ENCODE assay signal across 15 cellular contexts in the genomic region with DNA sequence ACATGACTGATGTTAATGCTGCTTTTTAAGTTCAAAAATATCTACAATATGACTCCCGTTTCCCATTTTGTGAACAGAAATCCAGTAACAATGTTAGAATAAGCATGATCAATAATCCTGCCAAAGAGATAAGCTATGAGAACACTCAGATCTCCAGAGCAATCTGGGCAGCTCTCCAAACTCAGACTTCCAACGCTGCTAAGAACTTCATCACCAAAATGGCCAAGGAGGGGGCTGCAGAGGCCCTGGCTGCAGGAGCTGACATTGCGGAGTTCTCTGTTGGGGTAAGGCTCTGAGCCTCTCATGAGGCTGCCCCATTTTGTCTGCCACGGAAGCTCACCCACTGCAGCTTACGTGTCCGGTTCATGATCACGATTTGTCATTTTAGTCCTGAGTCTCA.
DNase-seq lines count a peak whose midpoint lies in the region; ATAC-seq and TF ChIP-seq lines count a peak whose summit lies in the region.
"Had no signal": no experiment of that assay in that cellular context is flagged by ENCODE, and none has a peak within 500 bp of the region (broad histone marks: within the 10 kb centered on the region; RNA-seq: fewer than 3 reads in every experiment).

No MANE protein-coding gene starts in this region.

- H3K27me3 Mint-ChIP-seq in activated naive CD4-positive, alpha-beta T cell treated with anti-CD3 and anti-CD28 coated beads, Interleukin-2, amount 10 ng/mL, durations not matched to agents 7 days and 5 days, result no peaks in the 10 kb centered on the region
- H3K27me3 Mint-ChIP-seq: CD4-positive, CD25-positive, alpha-beta regulatory T cell had no signal

- CTCF ChIA-PET in activated naive CD4-positive, alpha-beta T cell treated with anti-CD3 and anti-CD28 coated beads, Interleukin-2, amount 10 ng/mL, durations not matched to agents 7 days and 5 days (lab: Charles Lee), result interaction anchor here (0.7 kb wide), 1 partner anchor 53 kb away, joined by 7 read pairs; no protein-coding TSS in a partner anchor

- 39 to 45% (median 41%) methylated on average over 7 of the region's 7 CpGs for WGBS in adrenal gland, 4 donors

- H3K36me3 Mint-ChIP-seq in activated naive CD4-positive, alpha-beta T cell treated with anti-CD3 and anti-CD28 coated beads, Interleukin-2, amount 10 ng/mL, durations not matched to agents 7 days and 5 days, result peaks cover 43% of the 10 kb centered on the region

- H3K4me1 ChIP-seq in adrenal gland (replicated peaks in 1 of 2), result peaks cover 12 to 14% of the 10 kb centered on the region in 2 donors

- no peak for TF ChIP-seq CTCF in adrenal gland (IDR thresholded peaks at IDR 0.05)

- intact Hi-C loops in adrenal gland (cut with DNase I), result no loop called here

- peak overlapping the region; percentile 22 for H3K27ac Mint-ChIP-seq in activated naive CD4-positive, alpha-beta T cell treated with anti-CD3 and anti-CD28 coated beads, Interleukin-2, amount 10 ng/mL, durations not matched to agents 7 days and 5 days
- H3K27ac Mint-ChIP-seq: CD4-positive, CD25-positive, alpha-beta regulatory T cell; H9 had no signal

- peaks cover 0 to 38% of the 10 kb centered on the region in 2 donors for H3K36me3 ChIP-seq in adrenal gland (replicated peaks in 1 of 2)

- H3K27me3 ChIP-seq in adrenal gland, result no peaks in the 10 kb centered on the region
- H3K27me3 ChIP-seq: BLaER1 treated with 17β-estradiol and CSF1 and Interleukin-3, amounts not matched to agents 10 nM and 100 nM had no signal

- no peak for ATAC-seq in HG02970 (IDR thresholded peaks at IDR 0.05; ENCODE audit: low FRiP score, unreplicated experiment)

- no peak overlapping the region for H3K4me3 ChIP-seq in adrenal gland
- H3K4me3 ChIP-seq: BLaER1 treated with 17β-estradiol and CSF1 and Interleukin-3, amounts not matched to agents 10 nM and 100 nM had no signal

- no peak overlapping the region for H3K4me3 Mint-ChIP-seq in activated naive CD4-positive, alpha-beta T cell treated with anti-CD3 and anti-CD28 coated beads, Interleukin-2, amount 10 ng/mL, durations not matched to agents 7 days and 5 days
- H3K4me3 Mint-ChIP-seq: CD4-positive, CD25-positive, alpha-beta regulatory T cell; H9 had no signal

- DNase-seq in activated naive CD4-positive, alpha-beta T cell treated with anti-CD3 and anti-CD28 coated beads, Interleukin-2, amount 10 ng/mL, durations not matched to agents 7 days and 5 days, result no peak
- DNase-seq in activated naive CD4-positive, alpha-beta T cell treated with Interleukin-2 at 50 U/mL for 16 hours, result no peak
- peak; percentile 41 to 87 (median 81) for DNase-seq in adrenal gland
- DNase-seq in mucosa of gallbladder (ENCODE audit: low spot score), result peak; percentile 16
- DNase-seq in kidney tubule cell (ENCODE audit: low spot score), result no peak
- no peak for DNase-seq in cerebellum (ENCODE audit: low spot score)
- DNase-seq: 8988T; AML-193; CD4-positive, CD25-positive, alpha-beta regulatory T cell; DMS 273 treated with DMSO at 0.1 percent for 48 hours; EL; GOT3; H9 had no signal

- no peaks in the 10 kb centered on the region for H3K9me3 ChIP-seq in adrenal gland (replicated peaks in 1 of 3)
- H3K9me3 ChIP-seq: BLaER1 treated with 17β-estradiol and CSF1 and Interleukin-3, amounts not matched to agents 10 nM and 100 nM had no signal

- peak overlapping the region; percentile 33 to 74 (median 57) for H3K27ac ChIP-seq in adrenal gland
- H3K27ac ChIP-seq: BLaER1 treated with 17β-estradiol and CSF1 and Interleukin-3, amounts not matched to agents 10 nM and 100 nM had no signal

- TF ChIP-seq POLR2A in adrenal gland (IDR thresholded peaks at IDR 0.05), result peak in 1 of 2 donors; percentile 50

- H3K9me3 Mint-ChIP-seq in activated naive CD4-positive, alpha-beta T cell treated with anti-CD3 and anti-CD28 coated beads, Interleukin-2, amount 10 ng/mL, durations not matched to agents 7 days and 5 days, result no peaks in the 10 kb centered on the region
- H3K9me3 Mint-ChIP-seq: CD4-positive, CD25-positive, alpha-beta regulatory T cell; H9 had no signal

- H3K4me1 Mint-ChIP-seq in activated naive CD4-positive, alpha-beta T cell treated with anti-CD3 and anti-CD28 coated beads, Interleukin-2, amount 10 ng/mL, durations not matched to agents 7 days and 5 days, result no peaks in the 10 kb centered on the region
- H3K4me1 Mint-ChIP-seq: H9 had no signal

Comparison
In these comparisons a context has a peak if more than half of its experiments do, and no peak if none do; other contexts are left out.
1. DNase-seq: peak in adrenal gland (7 of 7) and mucosa of gallbladder (single experiment); none in activated naive CD4-positive, alpha-beta T cell treated with anti-CD3 and anti-CD28 coated beads, Interleukin-2, amount 10 ng/mL, durations not matched to agents 7 days and 5 days (single experiment), activated naive CD4-positive, alpha-beta T cell treated with Interleukin-2 at 50 U/mL for 16 hours (single experiment), kidney tubule cell (single experiment) and cerebellum (single experiment).